ENCODE assay signal across 20 cellular contexts in the genomic region with DNA sequence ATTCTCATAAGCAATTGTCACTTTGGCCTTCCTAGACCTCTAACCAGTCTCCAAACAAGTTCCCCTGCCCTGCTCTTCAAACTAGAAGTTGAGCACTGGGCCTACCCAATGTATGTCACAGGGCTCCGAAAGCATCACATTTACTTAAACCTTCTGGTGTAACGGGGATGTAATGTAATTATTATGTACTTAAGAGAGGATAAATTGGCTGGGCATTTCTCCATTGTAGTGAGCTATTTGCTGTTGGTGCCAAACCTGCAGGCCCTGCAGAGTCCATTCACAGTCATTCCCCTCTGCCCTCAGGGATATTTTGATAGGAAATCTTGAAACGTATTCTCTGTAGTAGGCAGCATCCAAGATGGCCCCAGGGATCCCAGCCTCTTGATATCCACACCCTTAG.
DNase-seq lines count a peak whose midpoint lies in the region; ATAC-seq, FAIRE-seq and TF ChIP-seq lines count a peak whose summit lies in the region.
"Had no signal": no experiment of that assay in that cellular context is flagged by ENCODE, and none has a peak within 500 bp of the region (broad histone marks: within the 10 kb centered on the region; RNA-seq: fewer than 3 reads in every experiment).

No MANE protein-coding gene starts in this region.

- H3K9me3 ChIP-seq in osteoblast (ENCODE audit: low read depth, low read length), result no peaks in the 10 kb centered on the region
- H3K9me3 ChIP-seq in SJCRH30 (replicated peaks), result 0 out of 2 replicates have a peak, but pooled peaks cover 3% of the 10 kb centered on the region
- no peaks in the 10 kb centered on the region for H3K9me3 ChIP-seq in esophagus muscularis mucosa

- TF ChIP-seq POLR2A in esophagus muscularis mucosa (IDR thresholded peaks at IDR 0.05; ENCODE audit: low read depth), result no peak

- intact Hi-C loops in esophagus muscularis mucosa (cut with DNase I), result no loop called here

- 68% methylated on average over 3 of the region's 3 CpGs for WGBS in esophagus muscularis mucosa

- H3K36me3 ChIP-seq in osteoblast (ENCODE audit: insufficient read depth, low read length) (no peaks in the 10 kb centered on the region), SJCRH30 (no peaks in the 10 kb centered on the region), esophagus muscularis mucosa (no peaks in the 10 kb centered on the region)

- H3K27me3 ChIP-seq in osteoblast (ENCODE audit: insufficient read depth, low read length) (no peaks in the 10 kb centered on the region), SJCRH30 (no peaks in the 10 kb centered on the region), esophagus muscularis mucosa (peaks cover 0 to 29% (median 0%) of the 10 kb centered on the region in 4 donors)

- H4K20me1 ChIP-seq in osteoblast (ENCODE audit: insufficient read depth, low read length), result no peaks in the 10 kb centered on the region

- H3K4me3 ChIP-seq in osteoblast (ENCODE audit: insufficient read depth, low read length), result no peak overlapping the region
- H3K4me3 ChIP-seq in SJCRH30, result no peak overlapping the region
- H3K4me3 ChIP-seq in esophagus muscularis mucosa, result no peak overlapping the region
- H3K4me3 ChIP-seq: GM23338 had no signal

- TF ChIP-seq EP300 in esophagus muscularis mucosa (IDR thresholded peaks at IDR 0.05), result no peak

- H3K4me2 ChIP-seq in osteoblast (ENCODE audit: insufficient read depth, low read length), result no peak overlapping the region
- H3K4me2 ChIP-seq: GM23338 had no signal

- H3K4me1 ChIP-seq in osteoblast (ENCODE audit: insufficient read depth, low read length), result no peaks in the 10 kb centered on the region
- peaks cover 6% of the 10 kb centered on the region for H3K4me1 ChIP-seq in SJCRH30
- peaks cover 0 to 5% (median 0%) of the 10 kb centered on the region in 4 donors for H3K4me1 ChIP-seq in esophagus muscularis mucosa

- FAIRE-seq in GM19239 (lab: Jason Lieb, UNC), result no peak
- FAIRE-seq: A204.1, D721Med, G401.6, GM12892, GM18507, H54 had no signal

- H2AFZ ChIP-seq in osteoblast (ENCODE audit: low read length), result no peak overlapping the region
- H2AFZ ChIP-seq: GM23338 had no signal

- H3K27ac ChIP-seq in osteoblast (ENCODE audit: low read depth, low read length) (no peak overlapping the region), SJCRH30 (no peak overlapping the region), esophagus muscularis mucosa (replicated peaks in 1 of 4) (no peak overlapping the region)
- H3K27ac ChIP-seq: C4-2B had no signal

- no peaks in the 10 kb centered on the region for H3K79me2 ChIP-seq in osteoblast (ENCODE audit: insufficient read depth, low read length)

- ATAC-seq in GM21576 (IDR thresholded peaks at IDR 0.05; ENCODE audit: unreplicated experiment), result no peak
- ATAC-seq: GM23338 had no signal

- peak; percentile 77 for DNase-seq in NCI-H146 (lab: John Stamatoyannopoulos, UW)
- peak; percentile 59 for DNase-seq in NCI-H82 (lab: John Stamatoyannopoulos, UW)
- peak; percentile 67 for DNase-seq in SK-N-DZ (ENCODE audit: low spot score)
- DNase-seq in osteoblast (ENCODE audit: insufficient read length, low spot score, missing footprints), result peak; percentile 6
- DNase-seq in SJCRH30, result no peak
- DNase-seq in GM19239 (ENCODE audit: insufficient read length, low spot score), result no peak
- DNase-seq in esophagus muscularis mucosa (ENCODE audit: extremely low spot score), result no peak
- DNase-seq: ACHN; Caco-2; CD4-positive, alpha-beta T cell; HCEC 1CT had no signal

- TF ChIP-seq CTCF in osteoblast (IDR thresholded peaks at IDR 0.05; ENCODE audit: extremely low read depth, low read depth, low read length), result no peak
- TF ChIP-seq CTCF in esophagus muscularis mucosa (IDR thresholded peaks at IDR 0.05), result no peak

Comparison
In these comparisons a context has a peak if more than half of its experiments do, and no peak if none do; other contexts are left out.
1. DNase-seq: peak in NCI-H146 (single experiment), NCI-H82 (single experiment), SK-N-DZ (single experiment) and osteoblast (single experiment); none in SJCRH30 (0 of 2), GM19239 (single experiment) and esophagus muscularis mucosa (single experiment).